ENCODE assay signal across 8 cellular contexts in genomic region chr5:126776499-126777256, GRCh38. TPM values are rescaled to one million over a fixed set of nuclear protein-coding genes. Genes with fewer than 3 reads are reported as not detected.
DNase-seq lines count a peak whose midpoint lies in the region; ATAC-seq and TF ChIP-seq lines count a peak whose summit lies in the region.

LMNB1 (plus strand) TSS chr5:126777136; CDS start chr5:126777509, 373 bp downstream.

- H3K9me3 ChIP-seq in ectodermal cell (ENCODE audit: control insufficient read depth, low read length) (no peaks in the 10 kb centered on the region), lung (ENCODE audit: control insufficient read depth in 2 of 2, insufficient read depth in 1 of 2, low read length in 1 of 2) (no peaks in the 10 kb centered on the region)

- H3K27me3 ChIP-seq in ectodermal cell (ENCODE audit: control insufficient read depth, insufficient read depth, low read length, poor library complexity, severe bottlenecking) (no peaks in the 10 kb centered on the region), lung (ENCODE audit: control insufficient read depth, insufficient read depth) (no peaks in the 10 kb centered on the region)

- 0 to 1% methylated on average over 74 of the region's 74 CpGs for WGBS in ectodermal cell, 2 experiments
- WGBS in lung, 2 donors, result 0 to 1% methylated on average over 56 to 74 of the region's 74 CpGs

- no peaks in the 10 kb centered on the region for H3K36me3 ChIP-seq in ectodermal cell (ENCODE audit: control insufficient read depth, insufficient read depth, low read length)
- no peaks in the 10 kb centered on the region for H3K36me3 ChIP-seq in lung (ENCODE audit: control insufficient read depth in 2 of 2, insufficient read depth in 2 of 2, low read length in 2 of 2)

- H3K4me3 ChIP-seq in ectodermal cell (ENCODE audit: insufficient read depth, low read depth, low read length) (peak within 1 kb of the TSS; percentile 99), lung (peak within 1 kb of the TSS; percentile 73)

- DNase-seq in COLO668 (lab: John Stamatoyannopoulos, UW; ENCODE audit: unreplicated experiment) (peak; percentile 96), HT-29 (ENCODE audit: low spot score) (peak; percentile 96), lung (ENCODE audit: low spot score) (peak; percentile 96)
- DNase-seq in NK-92 treated with Interleukin-12 subunit alpha and Interleukin-12 subunit beta, amount 100 ng/mL, for 24 hours (lab: John Stamatoyannopoulos, UW), result peak; percentile 96
- DNase-seq in activated CD8-positive, alpha-beta memory T cell treated with anti-CD3 and anti-CD28 coated beads for 1 hour (ENCODE audit: extremely low read depth in 1 of 2, low read depth in 1 of 2), result peak; percentile 81 to 92
- peak; percentile 87 to 94 (median 87) for DNase-seq in stimulated activated CD4-positive, alpha-beta T cell treated with anti-CD3 and anti-CD28 coated beads, TNF-alpha, amount 100 ng/mL, for 24 hours (ENCODE audit: low read depth in 3 of 3)

- TF ChIP-seq CTCF in lung (IDR thresholded peaks at IDR 0.05; ENCODE audit: control extremely low read depth, extremely low read depth), result no peak

- H3K27ac ChIP-seq in ectodermal cell (ENCODE audit: insufficient read depth, low read depth, low read length, poor library complexity, severe bottlenecking) (peak within 1 kb of the TSS; percentile 97), lung (ENCODE audit: low read depth in 1 of 2, low read length in 1 of 2) (peak within 1 kb of the TSS; percentile 92 to 97)

- H3K4me1 ChIP-seq in ectodermal cell (ENCODE audit: control insufficient read depth, insufficient read depth, low read length) (peaks cover 8% of the 10 kb centered on the region), lung (ENCODE audit: control insufficient read depth in 2 of 2, insufficient read depth in 2 of 2, low read length in 2 of 2) (no peaks in the 10 kb centered on the region)

- ATAC-seq in GM21360 (IDR thresholded peaks at IDR 0.05; ENCODE audit: unreplicated experiment), result peak; percentile 63
- ATAC-seq in lung (ENCODE audit: insufficient read depth, low FRiP score), result peak; percentile 90

RNA-seq across cellular contexts. Expression of gene LMNB1, which starts in this region (rescaled TPM):
- total RNA-seq in HT-29 (2014; rRNA removed; shearing (Covaris generic)), result 197 and 222 TPM in 2 replicates
- 281 TPM for polyA plus RNA-seq in ectodermal cell (2013, experiment 1 of 4)
- polyA plus RNA-seq in ectodermal cell (2013, experiment 2 of 4), result 266 TPM
- 196 TPM for polyA plus RNA-seq in ectodermal cell (2013, experiment 3 of 4)
- polyA plus RNA-seq in ectodermal cell (2013, experiment 4 of 4), result 203 TPM
- 10 to 100 TPM; 13.1 to 30.6 TPM for total RNA-seq in lung
- 10 to 100 TPM in 1 of 2 donors, 1 to 10 TPM in 1; 5.1 to 40.3 TPM for polyA plus RNA-seq in lung

Comparison
In these comparisons a context has a peak if more than half of its experiments do, and no peak if none do; other contexts are left out.
1. Peak in every context shown above with its lines: DNase-seq, ATAC-seq, H3K4me3 ChIP-seq and H3K27ac ChIP-seq.